8 cellular contexts compared by ENCODE assay signal in the genomic region with DNA sequence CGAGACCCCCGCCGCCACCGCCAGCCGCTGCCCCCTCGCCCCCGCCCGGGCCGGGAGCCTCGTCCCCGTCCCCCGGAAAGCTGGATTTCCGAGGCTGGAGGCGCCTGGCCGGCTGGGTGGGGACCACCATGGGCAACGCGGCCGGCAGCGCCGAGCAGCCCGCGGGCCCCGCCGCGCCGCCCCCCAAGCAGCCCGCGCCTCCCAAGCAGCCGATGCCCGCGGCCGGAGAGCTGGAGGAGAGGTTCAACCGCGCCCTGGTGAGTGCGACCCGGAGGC. TPM values are rescaled to one million over a fixed set of nuclear protein-coding genes. Genes with fewer than 3 reads are reported as not detected.
DNase-seq lines count a peak whose midpoint lies in the region; ATAC-seq and TF ChIP-seq lines count a peak whose summit lies in the region.

No MANE protein-coding gene starts in this region.

- no peaks in the 10 kb centered on the region for H3K9me2 ChIP-seq in hepatocyte (replicated peaks; ENCODE audit: insufficient read depth)

- no peak overlapping the region for H3T11ph ChIP-seq in H9 (ENCODE audit: low read length)

- H3K27ac ChIP-seq in H9 (ENCODE audit: insufficient read length, low read depth, low read length) (no peak overlapping the region), hepatocyte (no peak overlapping the region), smooth muscle cell (ENCODE audit: low read depth) (no peak overlapping the region)

- H3K36me3 Mint-ChIP-seq in H9 (ENCODE audit: insufficient read depth in 1 of 3, low read depth in 3 of 3) (no peaks in the 10 kb centered on the region), activated B cell treated with CpG ODN at 0.5 μM for 24 hours (ENCODE audit: low read depth) (peaks cover 51% of the 10 kb centered on the region), osteocyte (ENCODE audit: unreplicated experiment) (no peaks in the 10 kb centered on the region)

- H3K27me3 ChIP-seq in H9 (ENCODE audit: insufficient read depth, low read length) (peaks cover 13% of the 10 kb centered on the region), hepatocyte (peaks cover 37% of the 10 kb centered on the region), smooth muscle cell (ENCODE audit: low read depth) (peaks cover 42% of the 10 kb centered on the region)

- H3K79me1 ChIP-seq in H9 (ENCODE audit: insufficient read depth, low read depth, low read length, poor library complexity, severe bottlenecking) = no peaks in the 10 kb centered on the region

- H3K27ac Mint-ChIP-seq in H9 (no peak overlapping the region), activated B cell treated with CpG ODN at 0.5 μM for 24 hours (no peak overlapping the region), osteocyte (ENCODE audit: unreplicated experiment) (no peak overlapping the region)

- intact Hi-C loops in activated B cell treated with CpG ODN at 0.5 μM for 24 hours (cut with micrococcal nuclease) = no loop called here

- no peak overlapping the region for H2BK5ac ChIP-seq in H9 (ENCODE audit: insufficient read length, low read length)

- H3K4me3 ChIP-seq in hepatocyte (peak overlapping the region; percentile 45), smooth muscle cell (peak overlapping the region; percentile 54)

- peaks cover 18 to 38% of the 10 kb centered on the region in 2 experiments for H3K4me1 Mint-ChIP-seq in H9
- H3K4me1 Mint-ChIP-seq in activated B cell treated with CpG ODN at 0.5 μM for 24 hours = peaks cover 68% of the 10 kb centered on the region
- H3K4me1 Mint-ChIP-seq in osteocyte (ENCODE audit: unreplicated experiment) = peaks cover 21% of the 10 kb centered on the region

- H3K9ac ChIP-seq in H9 (ENCODE audit: extremely low read depth, insufficient read length, low read length) = no peak overlapping the region
- no peak overlapping the region for H3K9ac ChIP-seq in smooth muscle cell (ENCODE audit: low read depth)

- H4K91ac ChIP-seq in H9 (ENCODE audit: insufficient read length, low read depth, low read length) = no peak overlapping the region

- H3K27me3 Mint-ChIP-seq in H9 (ENCODE audit: low read depth) (peaks cover 80% of the 10 kb centered on the region), activated B cell treated with CpG ODN at 0.5 μM for 24 hours (no peaks in the 10 kb centered on the region), osteocyte (ENCODE audit: unreplicated experiment) (peaks cover 3% of the 10 kb centered on the region)

- H2BK12ac ChIP-seq in H9 (ENCODE audit: insufficient read length, low read depth, low read length) = no peak overlapping the region

- no peak overlapping the region for H3K56ac ChIP-seq in H9 (ENCODE audit: insufficient read length, low read depth, low read length)

- no peak overlapping the region for H2BK120ac ChIP-seq in H9 (ENCODE audit: low read depth, low read length, poor library complexity, severe bottlenecking)

- TF ChIP-seq CTCF in H9 (conservative IDR thresholded peaks at IDR 0.05) (no peak), activated B cell treated with CpG ODN at 0.5 μM for 24 hours (IDR thresholded peaks at IDR 0.05) (no peak), hepatocyte (IDR thresholded peaks at IDR 0.05; ENCODE audit: poor library complexity) (no peak), smooth muscle cell (IDR thresholded peaks at IDR 0.05; ENCODE audit: borderline replicate concordance, insufficient read depth, poor library complexity, severe bottlenecking) (no peak), osteocyte (IDR thresholded peaks at IDR 0.05) (no peak)

- H4K5ac ChIP-seq in H9 (ENCODE audit: insufficient read length, low read depth, low read length) = no peak overlapping the region

- H4K20me1 ChIP-seq in H9 (ENCODE audit: control insufficient read depth, insufficient read depth, insufficient read length) = no peaks in the 10 kb centered on the region
- no peaks in the 10 kb centered on the region for H4K20me1 ChIP-seq in hepatocyte (ENCODE audit: insufficient read depth, poor library complexity, severe bottlenecking)
- H4K20me1 ChIP-seq in smooth muscle cell (ENCODE audit: low read depth) = no peaks in the 10 kb centered on the region

- no peak overlapping the region for H3K14ac ChIP-seq in H9 (ENCODE audit: insufficient read depth, low read length)

- no peak for ATAC-seq in activated B cell treated with CpG ODN at 0.5 μM for 24 hours (ENCODE audit: low read depth)
- ATAC-seq in HG02885 (IDR thresholded peaks at IDR 0.05; ENCODE audit: poor library complexity, unreplicated experiment) = no peak
- no peak for ATAC-seq in GM19023 (IDR thresholded peaks at IDR 0.05; ENCODE audit: unreplicated experiment)

- H2AK5ac ChIP-seq in H9 (ENCODE audit: insufficient read length, low read length) = no peak overlapping the region

- H3K4me3 Mint-ChIP-seq in H9 (peak overlapping the region in 1 of 2 experiments; percentile 66; a peak in 1 of 5 replicates), activated B cell treated with CpG ODN at 0.5 μM for 24 hours (peak overlapping the region; percentile 99), osteocyte (ENCODE audit: unreplicated experiment) (no peak overlapping the region)

- no peak overlapping the region for H4K8ac ChIP-seq in H9 (replicated peaks; ENCODE audit: insufficient read length, low read depth, low read length)

- no peak overlapping the region for H3K4ac ChIP-seq in H9 (ENCODE audit: low read depth, low read length)

- H3K23ac ChIP-seq in H9 (ENCODE audit: insufficient read length, low read depth, low read length) = no peak overlapping the region

- DNase-seq in H9 (no peak), activated B cell treated with CpG ODN at 0.5 μM for 24 hours (no peak), hepatocyte (ENCODE audit: low spot score) (no peak), smooth muscle cell (lab: John Stamatoyannopoulos, UW; ENCODE audit: unreplicated experiment) (no peak), NCI-H510A treated with DMSO at 0.1 percent for 48 hours (lab: John Stamatoyannopoulos, UW) (no peak), osteocyte (ENCODE audit: extremely low spot score, unreplicated experiment) (no peak)

- H3K4me2 ChIP-seq in H9 (ENCODE audit: insufficient read depth, insufficient read length, low read length) (peak overlapping the region; percentile 67), hepatocyte (peak overlapping the region; percentile 96), smooth muscle cell (peak overlapping the region; percentile 91)

- whole genome bisulfite sequencing in H9 (ENCODE audit: extremely low coverage, insufficient read length, low lambda C conversion rate) = no CpG with 5 or more reads among the region's 36 CpGs
- 0% methylated on average over 6 of the region's 36 CpGs for WGBS in hepatocyte (ENCODE audit: low lambda C conversion rate, missing lambda C conversion rate)
- 0% methylated on average over 1 of the region's 36 CpGs for WGBS in smooth muscle cell (ENCODE audit: low lambda C conversion rate)

- no peak overlapping the region for H2BK20ac ChIP-seq in H9 (ENCODE audit: low read depth, low read length, poor library complexity, severe bottlenecking)

- POLR2A ChIA-PET in activated B cell treated with CpG ODN at 0.5 μM for 24 hours (lab: Charles Lee) = interaction anchor here (0.5 to 10.0 kb wide), 16 partner anchors 12 to 187 kb away, joined by 3 to 378 read pairs (median 8); a partner anchor contains a TSS

- no peak overlapping the region for H2AFZ ChIP-seq in H9 (ENCODE audit: low read length)
- H2AFZ ChIP-seq in hepatocyte = peak overlapping the region; percentile 52
- H2AFZ ChIP-seq in smooth muscle cell (ENCODE audit: low read depth) = no peak overlapping the region

- no peaks in the 10 kb centered on the region for H3K36me3 ChIP-seq in hepatocyte (replicated peaks; ENCODE audit: insufficient read depth, low read depth)
- no peaks in the 10 kb centered on the region for H3K36me3 ChIP-seq in smooth muscle cell (ENCODE audit: low read depth)

- H3K4me1 ChIP-seq in H9 (ENCODE audit: insufficient read depth, low read length) = no peaks in the 10 kb centered on the region
- peaks cover 4% of the 10 kb centered on the region for H3K4me1 ChIP-seq in hepatocyte (ENCODE audit: insufficient read depth)
- H3K4me1 ChIP-seq in smooth muscle cell (ENCODE audit: low read depth) = no peaks in the 10 kb centered on the region

- peaks cover 10% of the 10 kb centered on the region for H3K23me2 ChIP-seq in H9 (ENCODE audit: insufficient read length, low read depth, low read length, poor library complexity, severe bottlenecking)

- H3F3A ChIP-seq in smooth muscle cell (ENCODE audit: low read depth) = peaks cover 4% of the 10 kb centered on the region

- H3K9me3 ChIP-seq in H9 (ENCODE audit: control insufficient read depth, low read depth, low read length) (no peaks in the 10 kb centered on the region), hepatocyte (ENCODE audit: low read depth) (no peaks in the 10 kb centered on the region), smooth muscle cell (replicated peaks; ENCODE audit: low read depth) (no peaks in the 10 kb centered on the region)

- CTCF ChIA-PET in activated B cell treated with CpG ODN at 0.5 μM for 24 hours (lab: Charles Lee) = interaction anchor here (0.8 to 11.7 kb wide), 6 partner anchors 9 to 164 kb away, joined by 3 to 203 read pairs (median 36); no protein-coding TSS in a partner anchor

- H3K79me2 ChIP-seq in H9 (ENCODE audit: insufficient read depth, low read length) = no peaks in the 10 kb centered on the region
- no peaks in the 10 kb centered on the region for H3K79me2 ChIP-seq in hepatocyte
- H3K79me2 ChIP-seq in smooth muscle cell (ENCODE audit: low read depth) = no peaks in the 10 kb centered on the region

- no peak overlapping the region for H2BK15ac ChIP-seq in H9 (ENCODE audit: low read depth, low read length)

- H3K18ac ChIP-seq in H9 (ENCODE audit: insufficient read length, low read depth, low read length) = no peak overlapping the region

- H3K9me3 Mint-ChIP-seq in H9 (no peaks in the 10 kb centered on the region; a peak in 1 of 5 replicates), activated B cell treated with CpG ODN at 0.5 μM for 24 hours (no peaks in the 10 kb centered on the region), osteocyte (ENCODE audit: unreplicated experiment) (no peaks in the 10 kb centered on the region)

RNA-seq across cellular contexts. Expression of a gene that starts 0.2 kb away (rescaled TPM):
- total RNA-seq in H9 (2021) (6.3 and 6.9 TPM in 2 replicates), activated B cell treated with CpG ODN at 0.5 μM for 24 hours (310 and 351 TPM in 2 replicates), hepatocyte (0.30 and 1.4 TPM in 2 replicates), smooth muscle cell (0.90 TPM in 1 of 2 replicates, not detected in the other), osteocyte (2.0 and 2.8 TPM in 2 replicates)
- polyA plus RNA-seq in hepatocyte (1.2 and 2.9 TPM in 2 replicates), smooth muscle cell (0.37 and 1.3 TPM in 2 replicates)

RNA-seq across cellular contexts. Expression of a gene that starts 40.0 kb away (rescaled TPM):
- total RNA-seq in H9 (2021) (0.42 and 0.81 TPM in 2 replicates), activated B cell treated with CpG ODN at 0.5 μM for 24 hours (0.27 and 0.39 TPM in 2 replicates), hepatocyte (not detected in 2 replicates), smooth muscle cell (not detected in 2 replicates), osteocyte (0.18 TPM in 1 of 2 replicates, not detected in the other)
- polyA plus RNA-seq in hepatocyte (0.19 and 0.31 TPM in 2 replicates), smooth muscle cell (0.27 TPM in 1 of 2 replicates, not detected in the other)

Comparison
In these comparisons a context has a peak if more than half of its experiments do, and no peak if none do; other contexts are left out.
1. RNA of a gene that starts 0.2 kb away (total RNA-seq): 310 to 351 TPM in activated B cell treated with CpG ODN at 0.5 μM for 24 hours; 6.3 to 6.9 TPM in H9, 2.0 to 2.8 TPM in osteocyte, 0.90 TPM in smooth muscle cell and 0.30 to 1.4 TPM in hepatocyte; every median in the first group is over 10 times any median in the second.
2. Peak in every context shown above with its lines, with median percentiles within 50 percentile points of each other: H3K4me2 ChIP-seq.